In the genomic region with DNA sequence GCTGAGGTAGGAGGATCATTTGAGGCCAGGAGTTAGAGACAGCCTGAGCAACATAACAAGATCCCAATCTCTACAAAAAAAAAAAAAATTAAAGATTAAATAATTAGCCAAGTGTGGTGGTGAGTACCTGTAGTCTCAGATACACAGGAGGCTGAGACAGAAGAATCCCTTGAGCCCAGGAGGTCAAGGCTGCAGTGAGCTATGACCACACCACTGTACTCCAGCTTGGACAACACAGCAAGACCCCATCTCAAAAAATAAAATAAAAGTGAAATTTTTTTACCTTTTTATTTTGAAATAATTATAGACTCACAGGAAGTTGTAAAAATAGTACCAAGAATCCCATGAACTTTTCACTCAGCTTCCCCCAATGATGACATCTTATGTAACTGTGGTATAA, we compare ENCODE assay signal across 6 cellular contexts.
"Had no signal": no experiment of that assay in that cellular context is flagged by ENCODE, and none has a peak within 500 bp of the region (broad histone marks: within the 10 kb centered on the region; RNA-seq: fewer than 3 reads in every experiment).

No MANE protein-coding gene starts in this region.

- ATAC-seq: GM12878 had no signal

- H3K4me3 ChIP-seq: GM12878 had no signal

- DNase-seq: GDM1, GF-D8 had no signal

- FAIRE-seq: G401.6, GM12878, GM18507, GM19239 had no signal
